ENCODE assay signal across 16 cellular contexts in the genomic region with DNA sequence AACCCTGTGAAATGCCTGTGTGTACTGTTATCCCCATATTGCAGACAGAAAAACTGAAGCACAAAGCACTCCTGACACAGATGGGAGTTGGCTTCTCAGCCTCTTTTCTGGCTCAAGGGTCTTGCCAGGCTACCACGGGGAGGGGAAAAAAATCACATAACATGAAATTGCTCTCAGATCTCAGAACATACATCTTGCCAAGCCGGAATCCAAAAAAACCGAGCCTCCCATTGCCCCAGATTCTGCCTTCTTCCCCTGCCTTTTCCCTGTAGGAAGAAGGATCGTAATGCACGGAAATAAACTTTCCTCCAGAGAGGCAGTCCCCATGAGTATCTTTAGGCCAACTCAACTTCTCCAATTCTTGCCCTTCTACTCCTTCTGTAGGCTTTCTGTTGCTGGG. TPM values are rescaled to one million over a fixed set of nuclear protein-coding genes. Genes with fewer than 3 reads are reported as not detected.
DNase-seq lines count a peak whose midpoint lies in the region; TF ChIP-seq lines count a peak whose summit lies in the region.
"Had no signal": no experiment of that assay in that cellular context is flagged by ENCODE, and none has a peak within 500 bp of the region (broad histone marks: within the 10 kb centered on the region; RNA-seq: fewer than 3 reads in every experiment).

No MANE protein-coding gene starts in this region.

- no peaks in the 10 kb centered on the region for H3K36me3 ChIP-seq in Loucy (ENCODE audit: insufficient read depth, low read length)
- H3K36me3 ChIP-seq: BLaER1 had no signal

- in situ Hi-C loops in GM13976 (cut with MboI; ENCODE audit: low sequenced_read_pairs, unreplicated experiment), result no loop called here

- peaks cover 88% of the 10 kb centered on the region for H3K27me3 Mint-ChIP-seq in progenitor cell of endocrine pancreas

- H3K79me2 ChIP-seq in Loucy (ENCODE audit: insufficient read depth, low read length), result no peaks in the 10 kb centered on the region

- no peaks in the 10 kb centered on the region for H3K4me1 Mint-ChIP-seq in progenitor cell of endocrine pancreas (ENCODE audit: low read depth)

- DNase-seq in GM13976 (ENCODE audit: low spot score) (peak; percentile 3), islet precursor cell (peak; percentile 20), OCI-M2 (lab: John Stamatoyannopoulos, UW; ENCODE audit: unreplicated experiment) (no peak), progenitor cell of endocrine pancreas (ENCODE audit: low spot score, unreplicated experiment) (no peak), DMS79 (lab: John Stamatoyannopoulos, UW) (no peak)
- DNase-seq: Caco-2; CD4-positive, CD25-positive, alpha-beta regulatory T cell; DMS153; EL; GDM1; H7; HCEC 1CT had no signal

- H3K27me3 ChIP-seq in Loucy (ENCODE audit: insufficient read depth, low read length, poor library complexity, severe bottlenecking), result no peaks in the 10 kb centered on the region
- H3K27me3 ChIP-seq: BLaER1 had no signal

- H3K9me2 ChIP-seq in Loucy (replicated peaks; ENCODE audit: low read depth, low read length), result no peaks in the 10 kb centered on the region

- no peaks in the 10 kb centered on the region for H3K36me3 Mint-ChIP-seq in progenitor cell of endocrine pancreas (ENCODE audit: insufficient read depth)
- H3K36me3 Mint-ChIP-seq: CD4-positive, CD25-positive, alpha-beta regulatory T cell; CD8-positive, alpha-beta T cell had no signal

- H3K9me3 ChIP-seq in Loucy (ENCODE audit: insufficient read depth, low read depth, low read length), result no peaks in the 10 kb centered on the region
- H3K9me3 ChIP-seq: Caco-2 had no signal

- H3K4me3 Mint-ChIP-seq in progenitor cell of endocrine pancreas (ENCODE audit: low read depth), result no peak overlapping the region
- H3K4me3 Mint-ChIP-seq: CD4-positive, CD25-positive, alpha-beta regulatory T cell; CD8-positive, alpha-beta T cell had no signal

- no peaks in the 10 kb centered on the region for H3F3A ChIP-seq in Loucy (ENCODE audit: low read depth)

- H3K4me1 ChIP-seq in Loucy (ENCODE audit: insufficient read depth, low read length, poor library complexity, severe bottlenecking), result peaks cover 23% of the 10 kb centered on the region
- H3K4me1 ChIP-seq: Caco-2 had no signal

- no peak overlapping the region for H3K4me2 ChIP-seq in Loucy (ENCODE audit: low read depth, low read length, poor library complexity, severe bottlenecking)
- H3K4me2 ChIP-seq: BLaER1 had no signal

- H4K20me1 ChIP-seq in Loucy (ENCODE audit: insufficient read depth, low read length, poor library complexity, severe bottlenecking), result no peaks in the 10 kb centered on the region
- H4K20me1 ChIP-seq: BLaER1 had no signal

- no peaks in the 10 kb centered on the region for H3K9me3 Mint-ChIP-seq in progenitor cell of endocrine pancreas (ENCODE audit: low read depth)
- H3K9me3 Mint-ChIP-seq: CD8-positive, alpha-beta T cell had no signal

- TF ChIP-seq CTCF in GM13976 (IDR thresholded peaks at IDR 0.05; ENCODE audit: borderline replicate concordance, control extremely low read depth, extremely low read depth, insufficient read depth, missing control alignments) (no peak), Loucy (conservative IDR thresholded peaks at IDR 0.05; ENCODE audit: low read length) (no peak), progenitor cell of endocrine pancreas (IDR thresholded peaks at IDR 0.05; ENCODE audit: unreplicated experiment) (no peak)

- peak overlapping the region; percentile 25 for H3K9ac ChIP-seq in Loucy (ENCODE audit: low read depth, low read length, poor library complexity, severe bottlenecking)
- H3K9ac ChIP-seq: BLaER1 had no signal

- H3K4me3 ChIP-seq in Loucy (ENCODE audit: low read length, poor library complexity, severe bottlenecking), result no peak overlapping the region
- H3K4me3 ChIP-seq: BLaER1, GM12878 had no signal

- H3K27ac Mint-ChIP-seq in progenitor cell of endocrine pancreas, result no peak overlapping the region
- H3K27ac Mint-ChIP-seq: CD4-positive, CD25-positive, alpha-beta regulatory T cell; CD8-positive, alpha-beta T cell had no signal

- H2AFZ ChIP-seq in Loucy (ENCODE audit: low read length), result 0 out of 2 replicates have a peak overlapping the region, but pooled peaks have one; percentile 2

RNA-seq across cellular contexts. Expression of a gene that starts 16.6 kb away (rescaled TPM):
- total RNA-seq in progenitor cell of endocrine pancreas, result 35.7 and 39.5 TPM in 2 replicates

Comparison
In these comparisons a context has a peak if more than half of its experiments do, and no peak if none do; other contexts are left out.
1. DNase-seq: peak in GM13976 (single experiment) and islet precursor cell (single experiment); none in OCI-M2 (single experiment), progenitor cell of endocrine pancreas (single experiment) and DMS79 (single experiment).